1 cellular context compared by ENCODE assay signal in the genomic region with DNA sequence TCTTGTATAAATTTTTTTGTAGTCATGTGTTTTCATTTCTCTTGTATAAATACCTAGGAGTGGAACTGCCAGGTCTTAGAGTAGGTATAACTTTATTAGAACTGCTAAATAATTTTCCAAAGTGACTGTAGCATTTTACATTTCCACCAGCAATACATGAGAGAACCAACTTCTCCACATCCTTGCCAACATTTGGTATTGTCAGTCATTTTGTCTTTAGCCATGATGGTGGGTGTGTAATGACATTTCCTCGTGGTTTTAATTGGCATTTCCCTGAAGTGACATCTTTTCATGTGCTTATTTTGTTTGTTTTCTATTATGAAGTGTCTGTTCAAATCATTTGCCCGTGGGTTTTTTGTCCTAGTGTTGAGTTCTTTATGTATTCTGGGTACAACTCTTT.
TF ChIP-seq lines count a peak whose summit lies in the region.

No MANE protein-coding gene starts in this region.

TF ChIP-seq in K562, 482 proteins besides CTCF, POLR2A, EP300 and RAD21 (continued from another document):
- TF ChIP-seq, protein P1, sequence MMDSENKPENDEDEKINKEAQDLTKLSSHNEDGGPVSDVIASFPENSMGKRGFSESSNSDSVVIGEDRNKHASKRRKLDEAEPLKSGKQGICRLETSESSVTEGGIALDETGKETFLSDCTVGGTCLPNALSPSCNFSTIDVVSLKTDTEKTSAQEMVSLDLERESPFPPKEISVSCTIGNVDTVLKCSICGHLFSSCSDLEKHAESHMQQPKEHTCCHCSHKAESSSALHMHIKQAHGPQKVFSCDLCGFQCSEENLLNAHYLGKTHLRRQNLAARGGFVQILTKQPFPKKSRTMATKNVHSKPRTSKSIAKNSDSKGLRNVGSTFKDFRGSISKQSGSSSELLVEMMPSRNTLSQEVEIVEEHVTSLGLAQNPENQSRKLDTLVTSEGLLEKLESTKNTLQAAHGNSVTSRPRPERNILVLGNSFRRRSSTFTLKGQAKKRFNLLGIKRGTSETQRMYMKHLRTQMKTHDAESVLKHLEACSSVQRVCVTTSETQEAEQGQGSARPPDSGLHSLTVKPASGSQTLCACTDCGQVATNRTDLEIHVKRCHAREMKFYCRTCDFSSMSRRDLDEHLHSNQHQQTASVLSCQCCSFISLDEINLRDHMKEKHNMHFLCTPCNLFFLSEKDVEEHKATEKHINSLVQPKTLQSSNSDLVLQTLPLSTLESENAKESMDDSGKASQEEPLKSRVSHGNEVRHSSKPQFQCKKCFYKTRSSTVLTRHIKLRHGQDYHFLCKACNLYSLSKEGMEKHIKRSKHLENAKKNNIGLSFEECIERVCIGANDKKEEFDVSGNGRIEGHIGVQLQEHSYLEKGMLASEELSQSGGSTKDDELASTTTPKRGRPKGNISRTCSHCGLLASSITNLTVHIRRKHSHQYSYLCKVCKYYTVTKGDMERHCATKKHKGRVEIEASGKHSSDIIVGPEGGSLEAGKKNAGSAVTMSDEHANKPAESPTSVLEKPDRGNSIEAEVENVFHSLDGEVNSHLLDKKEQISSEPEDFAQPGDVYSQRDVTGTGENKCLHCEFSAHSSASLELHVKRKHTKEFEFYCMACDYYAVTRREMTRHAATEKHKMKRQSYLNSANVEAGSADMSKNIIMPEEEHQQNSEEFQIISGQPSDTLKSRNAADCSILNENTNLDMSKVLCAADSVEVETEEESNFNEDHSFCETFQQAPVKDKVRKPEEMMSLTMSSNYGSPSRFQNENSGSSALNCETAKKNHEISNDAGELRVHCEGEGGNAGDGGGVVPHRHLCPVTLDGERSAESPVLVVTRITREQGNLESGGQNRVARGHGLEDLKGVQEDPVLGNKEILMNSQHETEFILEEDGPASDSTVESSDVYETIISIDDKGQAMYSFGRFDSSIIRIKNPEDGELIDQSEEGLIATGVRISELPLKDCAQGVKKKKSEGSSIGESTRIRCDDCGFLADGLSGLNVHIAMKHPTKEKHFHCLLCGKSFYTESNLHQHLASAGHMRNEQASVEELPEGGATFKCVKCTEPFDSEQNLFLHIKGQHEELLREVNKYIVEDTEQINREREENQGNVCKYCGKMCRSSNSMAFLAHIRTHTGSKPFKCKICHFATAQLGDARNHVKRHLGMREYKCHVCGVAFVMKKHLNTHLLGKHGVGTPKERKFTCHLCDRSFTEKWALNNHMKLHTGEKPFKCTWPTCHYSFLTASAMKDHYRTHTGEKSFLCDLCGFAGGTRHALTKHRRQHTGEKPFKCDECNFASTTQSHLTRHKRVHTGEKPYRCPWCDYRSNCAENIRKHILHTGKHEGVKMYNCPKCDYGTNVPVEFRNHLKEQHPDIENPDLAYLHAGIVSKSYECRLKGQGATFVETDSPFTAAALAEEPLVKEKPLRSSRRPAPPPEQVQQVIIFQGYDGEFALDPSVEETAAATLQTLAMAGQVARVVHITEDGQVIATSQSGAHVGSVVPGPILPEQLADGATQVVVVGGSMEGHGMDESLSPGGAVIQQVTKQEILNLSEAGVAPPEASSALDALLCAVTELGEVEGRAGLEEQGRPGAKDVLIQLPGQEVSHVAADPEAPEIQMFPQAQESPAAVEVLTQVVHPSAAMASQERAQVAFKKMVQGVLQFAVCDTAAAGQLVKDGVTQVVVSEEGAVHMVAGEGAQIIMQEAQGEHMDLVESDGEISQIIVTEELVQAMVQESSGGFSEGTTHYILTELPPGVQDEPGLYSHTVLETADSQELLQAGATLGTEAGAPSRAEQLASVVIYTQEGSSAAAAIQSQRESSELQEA (IDR thresholded peaks at IDR 0.05; ENCODE audit: low read depth), result 0 out of 2 replicates have a peak, but pooled peaks have one; percentile 49
- TF ChIP-seq FOXP1 (CRISPR knock-in tag; IDR thresholded peaks at IDR 0.05), result no peak
